In genomic region chr18:48949051-48949605, GRCh38 we compare ENCODE assay signal across 8 cellular contexts. TPM values are rescaled to one million over a fixed set of nuclear protein-coding genes. Genes with fewer than 3 reads are reported as not detected.
DNase-seq lines count a peak whose midpoint lies in the region; ATAC-seq and TF ChIP-seq lines count a peak whose summit lies in the region.

No MANE protein-coding gene starts in this region.

- peak overlapping the region in 4 of 5 donors; percentile 69 to 99 (median 88) for H3K27ac ChIP-seq in adrenal gland

- H3K27ac Mint-ChIP-seq in immature natural killer cell = peak overlapping the region; percentile 92 to 99 (median 98)
- peak overlapping the region; percentile 100 for H3K27ac Mint-ChIP-seq in stimulated activated memory B cell treated with anti-CD40 and anti-IgM and Interleukin-4, amounts not matched to agents 10 μg/mL and 1 μg/mL and 100 μg/mL, for 72 hours

- peak overlapping the region; percentile 97 to 99 (median 99) for H3K4me3 Mint-ChIP-seq in immature natural killer cell
- peak overlapping the region; percentile 100 for H3K4me3 Mint-ChIP-seq in stimulated activated memory B cell treated with anti-CD40 and anti-IgM and Interleukin-4, amounts not matched to agents 10 μg/mL and 1 μg/mL and 100 μg/mL, for 72 hours

- intact Hi-C loops in adrenal gland (cut with DNase I) = loop anchor here (10.0 kb wide), 4 partner anchors 114 to 274 kb away; no protein-coding TSS in a partner anchor

- peaks cover 2% of the 10 kb centered on the region for H3K4me1 ChIP-seq in NT2/D1 (ENCODE audit: insufficient read depth, insufficient read length)
- H3K4me1 ChIP-seq in adrenal gland (replicated peaks in 1 of 2) = peaks cover 37 to 48% of the 10 kb centered on the region in 2 donors

- DNase-seq in NCI-H146 (lab: John Stamatoyannopoulos, UW) (peak; percentile 59), NCI-H146 treated with DMSO at 0.1 percent for 48 hours (lab: John Stamatoyannopoulos, UW; ENCODE audit: unreplicated experiment) (no peak), NT2/D1 (ENCODE audit: low read depth, low spot score) (no peak), adrenal gland (peak in 3 of 7 donors; percentile 32 to 54 (median 53)), immature natural killer cell (peak; percentile 69 to 74 (median 71)), COLO829 (ENCODE audit: low spot score) (no peak)

- ATAC-seq in stimulated activated memory B cell treated with anti-CD40 and anti-IgM and Interleukin-4, amounts not matched to agents 10 μg/mL and 1 μg/mL and 100 μg/mL, for 72 hours = no peak
- no peak for ATAC-seq in HG02798 (IDR thresholded peaks at IDR 0.05; ENCODE audit: poor library complexity, unreplicated experiment)

- H3K36me3 Mint-ChIP-seq in immature natural killer cell = peaks cover 17 to 42% (median 24%) of the 10 kb centered on the region in 3 donors
- peaks cover 41% of the 10 kb centered on the region for H3K36me3 Mint-ChIP-seq in stimulated activated memory B cell treated with anti-CD40 and anti-IgM and Interleukin-4, amounts not matched to agents 10 μg/mL and 1 μg/mL and 100 μg/mL, for 72 hours

- no peak for TF ChIP-seq POLR2A in adrenal gland (IDR thresholded peaks at IDR 0.05)

- peak overlapping the region; percentile 96 for H3K9ac ChIP-seq in NT2/D1 (ENCODE audit: insufficient read length, low read depth)

- H3K36me3 ChIP-seq in NT2/D1 (ENCODE audit: insufficient read depth, insufficient read length, low read length) (peaks cover 62% of the 10 kb centered on the region), adrenal gland (replicated peaks in 1 of 2) (no peaks in the 10 kb centered on the region)

- TF ChIP-seq CTCF in adrenal gland (IDR thresholded peaks at IDR 0.05) = no peak

- H3K4me1 Mint-ChIP-seq in immature natural killer cell = peaks cover 44 to 45% of the 10 kb centered on the region in 2 donors
- peaks cover 53% of the 10 kb centered on the region for H3K4me1 Mint-ChIP-seq in stimulated activated memory B cell treated with anti-CD40 and anti-IgM and Interleukin-4, amounts not matched to agents 10 μg/mL and 1 μg/mL and 100 μg/mL, for 72 hours

- H3K9me3 ChIP-seq in NT2/D1 (ENCODE audit: insufficient read depth, low read length) = no peaks in the 10 kb centered on the region
- H3K9me3 ChIP-seq in adrenal gland (replicated peaks in 1 of 3) = no peaks in the 10 kb centered on the region

- H3K4me3 ChIP-seq in NT2/D1 (ENCODE audit: insufficient read length, low read depth) (peak overlapping the region; percentile 94), adrenal gland (peak overlapping the region; percentile 56 to 91 (median 79))

- H3K27me3 Mint-ChIP-seq in immature natural killer cell (ENCODE audit: low read depth in 3 of 3) = peaks cover 39 to 53% (median 47%) of the 10 kb centered on the region in 3 donors
- no peaks in the 10 kb centered on the region for H3K27me3 Mint-ChIP-seq in stimulated activated memory B cell treated with anti-CD40 and anti-IgM and Interleukin-4, amounts not matched to agents 10 μg/mL and 1 μg/mL and 100 μg/mL, for 72 hours

- no peaks in the 10 kb centered on the region for H3K9me3 Mint-ChIP-seq in immature natural killer cell
- no peaks in the 10 kb centered on the region for H3K9me3 Mint-ChIP-seq in stimulated activated memory B cell treated with anti-CD40 and anti-IgM and Interleukin-4, amounts not matched to agents 10 μg/mL and 1 μg/mL and 100 μg/mL, for 72 hours

- H3K27me3 ChIP-seq in NT2/D1 (ENCODE audit: insufficient read depth, insufficient read length) (peaks cover 3% of the 10 kb centered on the region), adrenal gland (no peaks in the 10 kb centered on the region)

- 0 to 1% (median 1%) methylated on average over 24 to 27 of the region's 27 CpGs for WGBS in adrenal gland, 4 donors

RNA-seq across cellular contexts. Expression of gene SMAD7, which starts 1.6 kb away (rescaled TPM):
- total RNA-seq in adrenal gland = 10 to 100 TPM; 14.5 to 68.3 (median 25.5) TPM
- 10 to 100 TPM in 1 of 3 donors, 1 to 10 TPM in 2; 6.1 to 12.6 (median 8.2) TPM for polyA plus RNA-seq in adrenal gland
- polyA plus RNA-seq in immature natural killer cell = 10 to 100 TPM; 10.1 to 17.4 (median 12.3) TPM

Comparison
In these comparisons a context has a peak if more than half of its experiments do, and no peak if none do; other contexts are left out.
1. DNase-seq: peak in NCI-H146 (single experiment) and immature natural killer cell (3 of 3); none in NCI-H146 treated with DMSO at 0.1 percent for 48 hours (single experiment), NT2/D1 (single experiment) and COLO829 (single experiment).